ENCODE assay signal across 12 cellular contexts in the genomic region with DNA sequence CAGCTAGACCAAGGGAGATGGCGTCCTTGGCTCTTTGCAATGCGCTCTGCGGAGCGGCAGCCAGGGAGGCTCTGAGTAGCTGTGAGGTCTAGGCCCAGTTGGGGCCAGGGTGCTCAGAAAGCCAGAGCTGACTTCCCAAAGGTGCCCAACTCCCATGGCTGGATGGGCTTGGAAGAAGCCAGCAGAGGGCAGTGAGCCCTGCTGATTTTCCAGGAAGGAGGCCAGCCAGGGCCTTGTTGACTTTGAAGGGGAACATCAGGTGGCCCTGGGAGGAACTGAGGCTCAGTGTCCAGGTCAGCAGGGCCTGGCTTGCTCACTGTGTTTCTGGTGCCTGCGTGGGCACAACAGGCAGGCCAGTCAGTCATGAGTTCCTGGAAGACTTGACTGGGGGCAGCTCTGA. TPM values are rescaled to one million over a fixed set of nuclear protein-coding genes. Genes with fewer than 3 reads are reported as not detected.
DNase-seq lines count a peak whose midpoint lies in the region; ATAC-seq and TF ChIP-seq lines count a peak whose summit lies in the region.
"Had no signal": no experiment of that assay in that cellular context is flagged by ENCODE, and none has a peak within 500 bp of the region (broad histone marks: within the 10 kb centered on the region; RNA-seq: fewer than 3 reads in every experiment).

No MANE protein-coding gene starts in this region.

- H3K36me3 ChIP-seq in DND-41 (ENCODE audit: insufficient read depth, low read length) = no peaks in the 10 kb centered on the region
- H3K36me3 ChIP-seq in ovary = no peaks in the 10 kb centered on the region

- no peak overlapping the region for H3K27ac Mint-ChIP-seq in activated CD8-positive, alpha-beta memory T cell treated with anti-CD3 and anti-CD28 coated beads, Interleukin-2, amount 10 ng/mL, durations not matched to agents 7 days and 5 days
- no peak overlapping the region for H3K27ac Mint-ChIP-seq in endothelial cell (ENCODE audit: unreplicated experiment)

- CTCF ChIA-PET in activated CD8-positive, alpha-beta memory T cell treated with anti-CD3 and anti-CD28 coated beads, Interleukin-2, amount 10 ng/mL, durations not matched to agents 7 days and 5 days (lab: Charles Lee) = interaction anchor here (0.6 to 3.2 kb wide), 3 partner anchors 9 to 364 kb away, joined by 3 to 11 read pairs (median 4); no protein-coding TSS in a partner anchor

- H3K9me3 Mint-ChIP-seq in activated CD8-positive, alpha-beta memory T cell treated with anti-CD3 and anti-CD28 coated beads, Interleukin-2, amount 10 ng/mL, durations not matched to agents 7 days and 5 days (ENCODE audit: low read depth) = no peaks in the 10 kb centered on the region
- no peaks in the 10 kb centered on the region for H3K9me3 Mint-ChIP-seq in endothelial cell (ENCODE audit: unreplicated experiment)

- intact Hi-C loops in ovary (cut with DNase I) = loop anchor here in 2 of 4 donors (10.0 kb wide), 2 partner anchors 279 to 359 kb away; a partner anchor contains a TSS

- H3K27me3 ChIP-seq in DND-41 (ENCODE audit: insufficient read depth, low read length, poor library complexity) (peaks cover 16% of the 10 kb centered on the region), ovary (no peaks in the 10 kb centered on the region)

- TF ChIP-seq CTCF in DND-41 (IDR thresholded peaks at IDR 0.05; ENCODE audit: borderline replicate concordance, extremely low read depth, low read length, poor library complexity, severe bottlenecking) (peak; percentile 28), ovary (IDR thresholded peaks at IDR 0.05) (no peak), endothelial cell (IDR thresholded peaks at IDR 0.05; ENCODE audit: unreplicated experiment) (no peak)

- no peak overlapping the region for H3K27ac ChIP-seq in DND-41 (ENCODE audit: low read length)
- peak overlapping the region in 1 of 2 donors; percentile 14 for H3K27ac ChIP-seq in ovary
- H3K27ac ChIP-seq: KMS-11 had no signal

- DNase-seq in DND-41 (no peak), OCI-M1 (lab: John Stamatoyannopoulos, UW) (peak; percentile 17), fibroblast of peridontal ligament (ENCODE audit: extremely low read depth) (peak; percentile 23), ovary (peak in 4 of 5 donors; percentile 45 to 57 (median 50)), HK-2 (ENCODE audit: unreplicated experiment) (no peak), endothelial cell (ENCODE audit: low spot score) (no peak), KG1 (lab: John Stamatoyannopoulos, UW) (no peak)
- DNase-seq in activated CD8-positive, alpha-beta memory T cell treated with anti-CD3 and anti-CD28 coated beads, Interleukin-2, amount 10 ng/mL, durations not matched to agents 7 days and 5 days = no peak
- DNase-seq: activated naive CD4-positive, alpha-beta T cell treated with anti-CD3 and anti-CD28 coated beads, Interleukin-2, amount 50 U/mL, for 16 hours had no signal

- no peaks in the 10 kb centered on the region for H4K20me1 ChIP-seq in DND-41 (ENCODE audit: insufficient read depth, low read length)

- H3K79me2 ChIP-seq in DND-41 (ENCODE audit: insufficient read depth, low read length) = no peaks in the 10 kb centered on the region

- H3K4me3 ChIP-seq in DND-41 (ENCODE audit: low read depth in 1 of 2, low read length in 2 of 2) (no peak overlapping the region), ovary (no peak overlapping the region)

- no peak overlapping the region for H3K9ac ChIP-seq in DND-41 (ENCODE audit: low read depth, low read length)
- H3K9ac ChIP-seq: KMS-11 had no signal

- H3K4me1 ChIP-seq in DND-41 (ENCODE audit: insufficient read depth, low read length) = peaks cover 10% of the 10 kb centered on the region
- peaks cover 4% of the 10 kb centered on the region for H3K4me1 ChIP-seq in ovary (ENCODE audit: insufficient read depth)

- peaks cover 12% of the 10 kb centered on the region for H3K27me3 Mint-ChIP-seq in activated CD8-positive, alpha-beta memory T cell treated with anti-CD3 and anti-CD28 coated beads, Interleukin-2, amount 10 ng/mL, durations not matched to agents 7 days and 5 days
- peaks cover 13% of the 10 kb centered on the region for H3K27me3 Mint-ChIP-seq in endothelial cell (ENCODE audit: unreplicated experiment)

- no peak for TF ChIP-seq POLR2A in ovary (IDR thresholded peaks at IDR 0.05)

- H3K4me1 Mint-ChIP-seq in activated CD8-positive, alpha-beta memory T cell treated with anti-CD3 and anti-CD28 coated beads, Interleukin-2, amount 10 ng/mL, durations not matched to agents 7 days and 5 days = peaks cover 11% of the 10 kb centered on the region
- H3K4me1 Mint-ChIP-seq in endothelial cell (ENCODE audit: unreplicated experiment) = peaks cover 22% of the 10 kb centered on the region

- WGBS in ovary, 3 donors = 87 to 89% (median 89%) methylated on average over 5 of the region's 5 CpGs

- no peaks in the 10 kb centered on the region for H3K36me3 Mint-ChIP-seq in activated CD8-positive, alpha-beta memory T cell treated with anti-CD3 and anti-CD28 coated beads, Interleukin-2, amount 10 ng/mL, durations not matched to agents 7 days and 5 days
- peaks cover 3% of the 10 kb centered on the region for H3K36me3 Mint-ChIP-seq in endothelial cell (ENCODE audit: low read depth, unreplicated experiment)

- TF ChIP-seq EP300 in ovary (IDR thresholded peaks at IDR 0.05) = no peak

- no peak overlapping the region for H2AFZ ChIP-seq in DND-41 (ENCODE audit: low read depth, low read length)

- H3K9me3 ChIP-seq in DND-41 (ENCODE audit: insufficient read depth, low read length, severe bottlenecking) (no peaks in the 10 kb centered on the region), ovary (no peaks in the 10 kb centered on the region)

- no peak for ATAC-seq in DND-41 (ENCODE audit: insufficient read depth, low read depth)
- ATAC-seq in activated CD8-positive, alpha-beta memory T cell treated with anti-CD3 and anti-CD28 coated beads, Interleukin-2, amount 10 ng/mL, durations not matched to agents 7 days and 5 days = no peak
- ATAC-seq: sciatic nerve had no signal

- H3K4me2 ChIP-seq in DND-41 (ENCODE audit: insufficient read depth, low read length) = no peak overlapping the region
- H3K4me2 ChIP-seq: KMS-11 had no signal

- no peak overlapping the region for H3K4me3 Mint-ChIP-seq in activated CD8-positive, alpha-beta memory T cell treated with anti-CD3 and anti-CD28 coated beads, Interleukin-2, amount 10 ng/mL, durations not matched to agents 7 days and 5 days
- H3K4me3 Mint-ChIP-seq in endothelial cell (ENCODE audit: unreplicated experiment) = no peak overlapping the region

RNA-seq across cellular contexts. Expression of a gene that starts 27.1 kb away (rescaled TPM):
- total RNA-seq in ovary (under 1 TPM in 2 of 7 donors, not detected in 5; 0.15 to 0.34 TPM), endothelial cell (ENCODE audit: unreplicated experiment) (0.36 TPM)
- polyA plus RNA-seq in ovary = under 1 TPM in 1 of 2 donors, not detected in 1; 0.04 TPM
- under 1 TPM in 1 of 2 experiments, not detected in 1; 0.09 TPM for total RNA-seq in activated CD8-positive, alpha-beta memory T cell treated with anti-CD3 and anti-CD28 coated beads, Interleukin-2, amount 10 ng/mL, durations not matched to agents 7 days and 5 days
- total RNA-seq: T-helper 1 cell treated with Interleukin-12 subunit alpha and Interleukin-12 subunit beta and Interleukin-4 antibody, amounts not matched to agents 30 ng/mL and 1 ng/mL, for 36 hours had no signal

Comparison
In these comparisons a context has a peak if more than half of its experiments do, and no peak if none do; other contexts are left out.
1. DNase-seq: peak in OCI-M1 (single experiment), fibroblast of peridontal ligament (single experiment) and ovary (4 of 5); none in DND-41 (single experiment), HK-2 (single experiment), activated CD8-positive, alpha-beta memory T cell treated with anti-CD3 and anti-CD28 coated beads, Interleukin-2, amount 10 ng/mL, durations not matched to agents 7 days and 5 days (single experiment), endothelial cell (single experiment) and KG1 (single experiment).